Comparison of ENCODE assay signal across 2 cellular contexts in the genomic region with DNA sequence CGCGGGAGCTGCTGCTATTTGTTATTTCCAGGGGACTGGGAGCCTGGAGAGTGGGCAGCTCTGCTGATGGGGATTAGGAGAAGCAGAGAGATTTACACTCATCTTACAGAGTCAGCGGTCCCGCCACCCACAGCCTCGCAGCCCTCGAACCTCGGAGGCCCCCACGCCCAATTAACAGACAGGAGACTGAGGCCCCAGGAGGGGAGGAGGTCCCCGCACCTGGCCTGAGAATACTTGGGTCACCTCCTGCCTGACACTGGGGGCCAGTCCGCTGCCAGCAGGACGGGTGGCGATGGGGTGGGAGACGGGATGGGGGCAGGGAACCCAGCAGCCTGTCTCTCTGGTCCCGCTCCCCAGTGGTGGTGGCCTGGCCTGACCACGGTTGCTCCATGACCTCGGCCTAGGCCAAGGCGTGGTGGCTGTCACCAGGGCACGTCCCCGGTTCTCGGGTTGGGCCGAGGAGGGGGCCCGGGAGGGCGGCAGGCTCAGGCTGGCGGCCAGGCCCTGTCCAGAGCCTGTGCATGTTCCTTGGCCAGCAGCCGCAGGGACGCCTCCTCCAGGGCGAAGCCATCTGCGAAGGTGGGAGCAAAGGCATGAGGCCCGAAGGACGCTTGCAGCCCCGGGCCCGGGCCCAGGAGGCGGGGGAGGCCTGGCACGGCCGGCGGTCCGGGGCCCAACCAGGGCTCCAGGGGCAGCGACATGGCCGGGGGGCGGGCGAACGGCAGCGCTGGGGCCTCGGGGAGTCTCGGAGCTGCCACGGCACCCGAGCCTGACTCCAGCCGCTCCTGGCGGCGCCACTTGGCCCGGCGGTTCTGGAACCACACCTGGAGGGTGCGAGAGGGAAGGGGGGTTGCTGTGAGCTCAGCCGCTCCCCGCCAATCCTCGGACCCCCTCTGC.
TF ChIP-seq lines count a peak whose summit lies in the region.

No MANE protein-coding gene starts in this region.

TF ChIP-seq in GM23338, 12 proteins besides CTCF, POLR2A, EP300 and RAD21:
- TF ChIP-seq EZH2 (IDR thresholded peaks at IDR 0.05; ENCODE audit: low read depth, unreplicated experiment) (no peak), CREB1 (CRISPR knock-in tag; IDR thresholded peaks at IDR 0.05; ENCODE audit: low read depth) (no peak), ZNF114 (CRISPR knock-in tag; IDR thresholded peaks at IDR 0.05) (no peak), POLR2AphosphoS5 (IDR thresholded peaks at IDR 0.05; ENCODE audit: low read depth) (no peak)
- TF ChIP-seq, protein P1, sequence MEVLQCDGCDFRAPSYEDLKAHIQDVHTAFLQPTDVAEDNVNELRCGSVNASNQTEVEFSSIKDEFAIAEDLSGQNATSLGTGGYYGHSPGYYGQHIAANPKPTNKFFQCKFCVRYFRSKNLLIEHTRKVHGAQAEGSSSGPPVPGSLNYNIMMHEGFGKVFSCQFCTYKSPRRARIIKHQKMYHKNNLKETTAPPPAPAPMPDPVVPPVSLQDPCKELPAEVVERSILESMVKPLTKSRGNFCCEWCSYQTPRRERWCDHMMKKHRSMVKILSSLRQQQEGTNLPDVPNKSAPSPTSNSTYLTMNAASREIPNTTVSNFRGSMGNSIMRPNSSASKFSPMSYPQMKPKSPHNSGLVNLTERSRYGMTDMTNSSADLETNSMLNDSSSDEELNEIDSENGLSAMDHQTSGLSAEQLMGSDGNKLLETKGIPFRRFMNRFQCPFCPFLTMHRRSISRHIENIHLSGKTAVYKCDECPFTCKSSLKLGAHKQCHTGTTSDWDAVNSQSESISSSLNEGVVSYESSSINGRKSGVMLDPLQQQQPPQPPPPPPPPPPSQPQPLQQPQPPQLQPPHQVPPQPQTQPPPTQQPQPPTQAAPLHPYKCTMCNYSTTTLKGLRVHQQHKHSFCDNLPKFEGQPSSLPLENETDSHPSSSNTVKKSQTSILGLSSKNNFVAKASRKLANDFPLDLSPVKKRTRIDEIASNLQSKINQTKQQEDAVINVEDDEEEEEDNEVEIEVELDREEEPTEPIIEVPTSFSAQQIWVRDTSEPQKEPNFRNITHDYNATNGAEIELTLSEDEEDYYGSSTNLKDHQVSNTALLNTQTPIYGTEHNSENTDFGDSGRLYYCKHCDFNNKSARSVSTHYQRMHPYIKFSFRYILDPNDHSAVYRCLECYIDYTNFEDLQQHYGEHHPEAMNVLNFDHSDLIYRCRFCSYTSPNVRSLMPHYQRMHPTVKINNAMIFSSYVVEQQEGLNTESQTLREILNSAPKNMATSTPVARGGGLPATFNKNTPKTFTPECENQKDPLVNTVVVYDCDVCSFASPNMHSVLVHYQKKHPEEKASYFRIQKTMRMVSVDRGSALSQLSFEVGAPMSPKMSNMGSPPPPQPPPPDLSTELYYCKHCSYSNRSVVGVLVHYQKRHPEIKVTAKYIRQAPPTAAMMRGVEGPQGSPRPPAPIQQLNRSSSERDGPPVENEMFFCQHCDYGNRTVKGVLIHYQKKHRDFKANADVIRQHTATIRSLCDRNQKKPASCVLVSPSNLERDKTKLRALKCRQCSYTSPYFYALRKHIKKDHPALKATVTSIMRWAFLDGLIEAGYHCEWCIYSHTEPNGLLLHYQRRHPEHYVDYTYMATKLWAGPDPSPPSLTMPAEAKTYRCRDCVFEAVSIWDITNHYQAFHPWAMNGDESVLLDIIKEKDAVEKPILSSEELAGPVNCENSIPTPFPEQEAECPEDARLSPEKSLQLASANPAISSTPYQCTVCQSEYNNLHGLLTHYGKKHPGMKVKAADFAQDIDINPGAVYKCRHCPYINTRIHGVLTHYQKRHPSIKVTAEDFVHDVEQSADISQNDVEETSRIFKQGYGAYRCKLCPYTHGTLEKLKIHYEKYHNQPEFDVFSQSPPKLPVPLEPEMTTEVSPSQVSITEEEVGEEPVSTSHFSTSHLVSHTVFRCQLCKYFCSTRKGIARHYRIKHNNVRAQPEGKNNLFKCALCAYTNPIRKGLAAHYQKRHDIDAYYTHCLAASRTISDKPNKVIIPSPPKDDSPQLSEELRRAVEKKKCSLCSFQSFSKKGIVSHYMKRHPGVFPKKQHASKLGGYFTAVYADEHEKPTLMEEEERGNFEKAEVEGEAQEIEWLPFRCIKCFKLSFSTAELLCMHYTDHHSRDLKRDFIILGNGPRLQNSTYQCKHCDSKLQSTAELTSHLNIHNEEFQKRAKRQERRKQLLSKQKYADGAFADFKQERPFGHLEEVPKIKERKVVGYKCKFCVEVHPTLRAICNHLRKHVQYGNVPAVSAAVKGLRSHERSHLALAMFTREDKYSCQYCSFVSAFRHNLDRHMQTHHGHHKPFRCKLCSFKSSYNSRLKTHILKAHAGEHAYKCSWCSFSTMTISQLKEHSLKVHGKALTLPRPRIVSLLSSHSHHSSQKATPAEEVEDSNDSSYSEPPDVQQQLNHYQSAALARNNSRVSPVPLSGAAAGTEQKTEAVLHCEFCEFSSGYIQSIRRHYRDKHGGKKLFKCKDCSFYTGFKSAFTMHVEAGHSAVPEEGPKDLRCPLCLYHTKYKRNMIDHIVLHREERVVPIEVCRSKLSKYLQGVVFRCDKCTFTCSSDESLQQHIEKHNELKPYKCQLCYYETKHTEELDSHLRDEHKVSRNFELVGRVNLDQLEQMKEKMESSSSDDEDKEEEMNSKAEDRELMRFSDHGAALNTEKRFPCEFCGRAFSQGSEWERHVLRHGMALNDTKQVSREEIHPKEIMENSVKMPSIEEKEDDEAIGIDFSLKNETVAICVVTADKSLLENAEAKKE (CRISPR knock-in tag; IDR thresholded peaks at IDR 0.05), result no peak

TF ChIP-seq in HepG2, 621 proteins besides CTCF, POLR2A, EP300 and RAD21:
- TF ChIP-seq PTBP1 (IDR thresholded peaks at IDR 0.05; ENCODE audit: low read depth, low read length, poor library complexity, severe bottlenecking) (no peak), RARA (CRISPR knock-in tag; IDR thresholded peaks at IDR 0.05) (no peak), XBP1 (CRISPR knock-in tag; IDR thresholded peaks at IDR 0.05) (no peak), ZFAT (CRISPR knock-in tag; conservative IDR thresholded peaks at IDR 0.05) (no peak), HDAC6 (IDR thresholded peaks at IDR 0.05; ENCODE audit: low read depth, low read length) (no peak), ZNF614 (CRISPR knock-in tag; IDR thresholded peaks at IDR 0.05; ENCODE audit: borderline replicate concordance) (no peak)
- TF ChIP-seq, protein P2, sequence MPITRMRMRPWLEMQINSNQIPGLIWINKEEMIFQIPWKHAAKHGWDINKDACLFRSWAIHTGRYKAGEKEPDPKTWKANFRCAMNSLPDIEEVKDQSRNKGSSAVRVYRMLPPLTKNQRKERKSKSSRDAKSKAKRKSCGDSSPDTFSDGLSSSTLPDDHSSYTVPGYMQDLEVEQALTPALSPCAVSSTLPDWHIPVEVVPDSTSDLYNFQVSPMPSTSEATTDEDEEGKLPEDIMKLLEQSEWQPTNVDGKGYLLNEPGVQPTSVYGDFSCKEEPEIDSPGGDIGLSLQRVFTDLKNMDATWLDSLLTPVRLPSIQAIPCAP (CRISPR knock-in tag; IDR thresholded peaks at IDR 0.05; ENCODE audit: low read depth), result no peak
- TF ChIP-seq, protein P3, sequence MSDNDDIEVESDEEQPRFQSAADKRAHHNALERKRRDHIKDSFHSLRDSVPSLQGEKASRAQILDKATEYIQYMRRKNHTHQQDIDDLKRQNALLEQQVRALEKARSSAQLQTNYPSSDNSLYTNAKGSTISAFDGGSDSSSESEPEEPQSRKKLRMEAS (IDR thresholded peaks at IDR 0.05), result no peak
